ENCODE assay signal across 10 cellular contexts in the genomic region with DNA sequence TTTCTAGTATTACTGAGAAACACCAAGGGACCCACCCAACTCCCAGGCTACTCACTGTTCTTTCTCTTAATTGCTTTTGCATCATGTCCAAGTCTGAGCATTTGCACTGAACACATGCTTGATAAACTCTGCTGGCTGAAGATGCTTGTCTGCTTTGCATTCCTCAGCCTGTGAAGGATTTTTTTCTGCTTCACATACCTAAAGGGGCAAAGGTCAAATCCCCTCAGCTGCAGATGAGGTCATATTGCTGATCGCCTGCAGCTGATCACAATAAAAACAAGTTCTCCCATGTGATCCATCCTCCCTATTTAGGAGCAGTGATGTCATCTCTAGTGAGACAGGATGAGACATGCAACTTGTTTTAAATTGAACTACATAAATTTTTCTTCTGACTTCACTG.
DNase-seq lines count a peak whose midpoint lies in the region; ATAC-seq and TF ChIP-seq lines count a peak whose summit lies in the region.
"Had no signal": no experiment of that assay in that cellular context is flagged by ENCODE, and none has a peak within 500 bp of the region (broad histone marks: within the 10 kb centered on the region; RNA-seq: fewer than 3 reads in every experiment).

No MANE protein-coding gene starts in this region.

- CTCF ChIA-PET in HEK293T (lab: Yijun Ruan, JAX) (interaction anchor here (0.7 kb wide), 1 partner anchor 168 kb away, joined by 4 read pairs; no protein-coding TSS in a partner anchor), T-cell (lab: Charles Lee) (no interaction called here)

- peak; percentile 53 to 90 (median 75) for ATAC-seq in heart left ventricle
- ATAC-seq in T-cell (replicated peaks in 1 of 4), result no peak

- no peaks in the 10 kb centered on the region for H3K27me3 ChIP-seq in heart left ventricle

- H3K27me3 Mint-ChIP-seq in activated T-helper 1 cell treated with anti-CD3 and anti-CD28 coated beads, Interleukin-12 subunit alpha, Interleukin-12 subunit beta, Interleukin-2, Interleukin-4 antibody, amounts not matched to agents 30 ng/mL and 10 ng/mL and 1 ng/mL, durations not matched to agents 14 hours and 24 hours and 36 hours (ENCODE audit: insufficient read depth), result peaks cover 5% of the 10 kb centered on the region
- H3K27me3 Mint-ChIP-seq in T-cell, result peaks cover 0 to 10% of the 10 kb centered on the region in 2 donors
- H3K27me3 Mint-ChIP-seq: dendritic cell treated with granulocyte-macrophage colony-stimulating factor and Interleukin-4, amounts not matched to agents 40 ng/mL and 50 ng/mL, for 4 days had no signal

- H3K4me3 ChIP-seq in heart left ventricle, result no peak overlapping the region
- peak overlapping the region; percentile 21 for H3K4me3 ChIP-seq in retinal pigment epithelial cell (ENCODE audit: low read length)

- TF ChIP-seq CTCF in heart left ventricle (IDR thresholded peaks at IDR 0.05) (no peak), retinal pigment epithelial cell (conservative IDR thresholded peaks at IDR 0.05; ENCODE audit: low read depth, low read length) (no peak)

- TF ChIP-seq POLR2A in heart left ventricle (IDR thresholded peaks at IDR 0.05), result no peak

- no peaks in the 10 kb centered on the region for H3K9me3 ChIP-seq in heart left ventricle

- POLR2A ChIA-PET in HEK293T (lab: Yijun Ruan, JAX), result interaction anchor here (1.2 kb wide), 1 partner anchor 393 kb away, joined by 3 read pairs; a partner anchor contains a TSS
- POLR2A ChIA-PET in T-cell (lab: Charles Lee), result no interaction called here

- intact Hi-C loops in heart left ventricle (cut with DNase I), result loop anchor here in 3 of 10 donors (10.0 kb wide), 2 partner anchors 81 to 91 kb away; a partner anchor contains a TSS
- intact Hi-C loops in activated T-helper 1 cell treated with anti-CD3 and anti-CD28 coated beads, Interleukin-12 subunit alpha, Interleukin-12 subunit beta, Interleukin-2, Interleukin-4 antibody, amounts not matched to agents 30 ng/mL and 10 ng/mL and 1 ng/mL, durations not matched to agents 14 hours and 24 hours and 36 hours (cut with micrococcal nuclease), result no loop called here

- peaks cover 0 to 20% (median 2%) of the 10 kb centered on the region in 12 donors for H3K4me1 ChIP-seq in heart left ventricle

- H3K27ac Mint-ChIP-seq in activated T-helper 1 cell treated with anti-CD3 and anti-CD28 coated beads, Interleukin-12 subunit alpha, Interleukin-12 subunit beta, Interleukin-2, Interleukin-4 antibody, amounts not matched to agents 30 ng/mL and 10 ng/mL and 1 ng/mL, durations not matched to agents 14 hours and 24 hours and 36 hours, result no peak overlapping the region
- no peak overlapping the region for H3K27ac Mint-ChIP-seq in T-cell
- H3K27ac Mint-ChIP-seq: dendritic cell treated with granulocyte-macrophage colony-stimulating factor and Interleukin-4, amounts not matched to agents 40 ng/mL and 50 ng/mL, for 4 days had no signal

- DNase-seq in HEK293T (ENCODE audit: extremely low spot score) (peak; percentile 43), amniotic epithelial cell (ENCODE audit: low read depth) (peak; percentile 87), heart left ventricle (peak in 3 of 5 donors; percentile 18 to 30 (median 26)), retinal pigment epithelial cell (ENCODE audit: low read depth) (peak; percentile 99), T-cell (no peak), NCI-H774 (lab: John Stamatoyannopoulos, UW) (no peak)
- DNase-seq in activated T-helper 1 cell treated with anti-CD3 and anti-CD28 coated beads, Interleukin-12 subunit alpha, Interleukin-12 subunit beta, Interleukin-2, Interleukin-4 antibody, amounts not matched to agents 30 ng/mL and 10 ng/mL and 1 ng/mL, durations not matched to agents 14 hours and 24 hours and 36 hours (ENCODE audit: low spot score), result no peak
- no peak for DNase-seq in stimulated activated CD4-positive, alpha-beta T cell treated with anti-CD3 and anti-CD28 coated beads, Interleukin-1b, Interleukin-23, amount 100 ng/mL, for 48 hours
- DNase-seq: activated CD4-positive, alpha-beta T cell treated with anti-CD3 and anti-CD28 coated beads for 4 hours had no signal

- H3K36me3 ChIP-seq in heart left ventricle, result no peaks in the 10 kb centered on the region

- H3K4me1 Mint-ChIP-seq in activated T-helper 1 cell treated with anti-CD3 and anti-CD28 coated beads, Interleukin-12 subunit alpha, Interleukin-12 subunit beta, Interleukin-2, Interleukin-4 antibody, amounts not matched to agents 30 ng/mL and 10 ng/mL and 1 ng/mL, durations not matched to agents 14 hours and 24 hours and 36 hours (ENCODE audit: low read depth), result no peaks in the 10 kb centered on the region
- H3K4me1 Mint-ChIP-seq in T-cell, result no peaks in the 10 kb centered on the region

- H3K36me3 Mint-ChIP-seq in activated T-helper 1 cell treated with anti-CD3 and anti-CD28 coated beads, Interleukin-12 subunit alpha, Interleukin-12 subunit beta, Interleukin-2, Interleukin-4 antibody, amounts not matched to agents 30 ng/mL and 10 ng/mL and 1 ng/mL, durations not matched to agents 14 hours and 24 hours and 36 hours (ENCODE audit: low read depth), result no peaks in the 10 kb centered on the region
- H3K36me3 Mint-ChIP-seq in T-cell, result no peaks in the 10 kb centered on the region

- peak overlapping the region in 4 of 12 donors; percentile 11 to 41 (median 26) for H3K27ac ChIP-seq in heart left ventricle

- WGBS in heart left ventricle, 4 donors, result 12 to 28% (median 14%) methylated on average over 1 of the region's 1 CpG

- no peak overlapping the region for H3K4me3 Mint-ChIP-seq in activated T-helper 1 cell treated with anti-CD3 and anti-CD28 coated beads, Interleukin-12 subunit alpha, Interleukin-12 subunit beta, Interleukin-2, Interleukin-4 antibody, amounts not matched to agents 30 ng/mL and 10 ng/mL and 1 ng/mL, durations not matched to agents 14 hours and 24 hours and 36 hours
- no peak overlapping the region for H3K4me3 Mint-ChIP-seq in T-cell
- H3K4me3 Mint-ChIP-seq: dendritic cell treated with granulocyte-macrophage colony-stimulating factor and Interleukin-4, amounts not matched to agents 40 ng/mL and 50 ng/mL, for 4 days had no signal

- no peaks in the 10 kb centered on the region for H3K9me3 Mint-ChIP-seq in activated T-helper 1 cell treated with anti-CD3 and anti-CD28 coated beads, Interleukin-12 subunit alpha, Interleukin-12 subunit beta, Interleukin-2, Interleukin-4 antibody, amounts not matched to agents 30 ng/mL and 10 ng/mL and 1 ng/mL, durations not matched to agents 14 hours and 24 hours and 36 hours
- H3K9me3 Mint-ChIP-seq in T-cell, result no peaks in the 10 kb centered on the region
- H3K9me3 Mint-ChIP-seq: dendritic cell treated with granulocyte-macrophage colony-stimulating factor and Interleukin-4, amounts not matched to agents 40 ng/mL and 50 ng/mL, for 4 days had no signal

TF ChIP-seq in HEK293T, 16 proteins besides CTCF, POLR2A, EP300 and RAD21:
- TF ChIP-seq CTBP1 (IDR thresholded peaks at IDR 0.05; ENCODE audit: borderline replicate concordance) (0 out of 2 replicates have a peak, but pooled peaks have one; percentile 55), FOXA1 (IDR thresholded peaks at IDR 0.05) (no peak), ELF4 (IDR thresholded peaks at IDR 0.05) (no peak), HDGF (IDR thresholded peaks at IDR 0.05; ENCODE audit: borderline replicate concordance) (no peak), BHLHE40 (IDR thresholded peaks at IDR 0.05; ENCODE audit: borderline replicate concordance) (no peak), SUZ12 (IDR thresholded peaks at IDR 0.05) (no peak), ARNT (IDR thresholded peaks at IDR 0.05) (no peak), L3MBTL2 (conservative IDR thresholded peaks at IDR 0.05) (no peak), SP1 (IDR thresholded peaks at IDR 0.05) (no peak), ZNF384 (IDR thresholded peaks at IDR 0.05) (peak; percentile 70), FOXK2 (IDR thresholded peaks at IDR 0.05) (no peak), NFRKB (IDR thresholded peaks at IDR 0.05) (no peak), LEF1 (IDR thresholded peaks at IDR 0.05; ENCODE audit: borderline replicate concordance) (no peak)
- TF ChIP-seq, protein P1, sequence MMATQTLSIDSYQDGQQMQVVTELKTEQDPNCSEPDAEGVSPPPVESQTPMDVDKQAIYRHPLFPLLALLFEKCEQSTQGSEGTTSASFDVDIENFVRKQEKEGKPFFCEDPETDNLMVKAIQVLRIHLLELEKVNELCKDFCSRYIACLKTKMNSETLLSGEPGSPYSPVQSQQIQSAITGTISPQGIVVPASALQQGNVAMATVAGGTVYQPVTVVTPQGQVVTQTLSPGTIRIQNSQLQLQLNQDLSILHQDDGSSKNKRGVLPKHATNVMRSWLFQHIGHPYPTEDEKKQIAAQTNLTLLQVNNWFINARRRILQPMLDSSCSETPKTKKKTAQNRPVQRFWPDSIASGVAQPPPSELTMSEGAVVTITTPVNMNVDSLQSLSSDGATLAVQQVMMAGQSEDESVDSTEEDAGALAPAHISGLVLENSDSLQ (IDR thresholded peaks at IDR 0.05), result peak; percentile 2; the same call in 1 of the 2 replicates

Comparison
In these comparisons a context has a peak if more than half of its experiments do, and no peak if none do; other contexts are left out.
1. DNase-seq: peak in HEK293T (single experiment), amniotic epithelial cell (single experiment), heart left ventricle (3 of 5) and retinal pigment epithelial cell (single experiment); none in activated T-helper 1 cell treated with anti-CD3 and anti-CD28 coated beads, Interleukin-12 subunit alpha, Interleukin-12 subunit beta, Interleukin-2, Interleukin-4 antibody, amounts not matched to agents 30 ng/mL and 10 ng/mL and 1 ng/mL, durations not matched to agents 14 hours and 24 hours and 36 hours (single experiment), T-cell (0 of 34), NCI-H774 (single experiment) and stimulated activated CD4-positive, alpha-beta T cell treated with anti-CD3 and anti-CD28 coated beads, Interleukin-1b, Interleukin-23, amount 100 ng/mL, for 48 hours (single experiment).
2. ATAC-seq: peak in heart left ventricle (4 of 4); none in T-cell (0 of 4).